In the genomic region with DNA sequence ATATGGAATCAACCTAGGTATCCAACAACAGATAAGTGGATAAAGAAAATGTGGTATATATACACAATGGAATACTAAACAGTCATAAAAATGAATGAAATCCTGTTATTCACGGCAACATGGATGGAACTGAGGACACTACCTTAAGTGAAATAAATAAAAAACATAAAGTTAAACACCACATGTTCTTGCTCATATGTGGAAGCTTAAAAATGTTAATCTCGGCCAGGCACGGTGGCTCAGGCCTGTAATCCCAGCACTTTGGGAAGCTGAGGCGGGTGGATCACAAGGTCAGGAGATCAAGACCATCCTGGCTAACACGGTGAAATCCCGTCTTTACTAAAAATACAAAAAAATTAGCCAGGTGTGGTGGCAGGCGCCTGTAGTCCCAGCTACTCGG, we compare ENCODE assay signal across 2 cellular contexts.
DNase-seq lines count a peak whose midpoint lies in the region; ATAC-seq, FAIRE-seq and TF ChIP-seq lines count a peak whose summit lies in the region.
"Not testable (repeated sequence)": the region's sequence is repeated elsewhere in the genome, so short reads cannot be mapped to it uniquely, and the experiment has no call there.

No MANE protein-coding gene starts in this region.

- BruUV-seq in GM12878 (replicated peaks; lab: Mats Ljungman, UMichigan) = not testable (repeated sequence)

- SMC1A ChIA-PET in GM12878 (lab: Charles Lee; ENCODE audit: uncharacterized antibody, unreplicated experiment) = interaction anchor here (1.2 kb wide), 1 partner anchor 390 kb away, joined by 3 read pairs; no protein-coding TSS in a partner anchor

- POLR2A ChIA-PET in A549 (lab: Yijun Ruan, JAX); GM12878 (lab: Charles Lee): not testable (repeated sequence)

- H2AFZ ChIP-seq in GM12878 (ENCODE audit: control insufficient read depth, low read depth, low read length) = not testable (repeated sequence)

- not testable (repeated sequence) for H3K27ac ChIP-seq in A549; GM12878 (ENCODE audit: control insufficient read depth, insufficient read depth)

- not testable (repeated sequence) for H3K79me2 ChIP-seq in GM12878 (ENCODE audit: control insufficient read depth, insufficient read depth, low read length)

- in situ Hi-C loops in GM12878 (cut with MboI) = not testable (repeated sequence)

- H3K4me3 ChIP-seq in A549, GM12878: not testable (repeated sequence)

- RAD21 ChIA-PET in GM12878 (lab: Charles Lee; ENCODE audit: unreplicated experiment) = not testable (repeated sequence)

- not testable (repeated sequence) for TF ChIP-seq CTCF in A549 (IDR thresholded peaks at IDR 0.05); GM12878 (IDR thresholded peaks at IDR 0.05 in 2 of 3, conservative IDR thresholded peaks at IDR 0.05 in 1 of 3; ENCODE audit: control insufficient read depth in 2 of 3, extremely low read depth in 1 of 3, insufficient read depth in 1 of 3, low read depth in 3 of 3, low read length in 3 of 3)

- not testable (repeated sequence) for DNase-seq in A549 (ENCODE audit: low read depth in 1 of 2, low spot score in 1 of 2); GM12878 (ENCODE audit: low read depth, low spot score)

- not testable (repeated sequence) for TF ChIP-seq POLR2A in A549 (IDR thresholded peaks at IDR 0.05; ENCODE audit: low read length); GM12878 (IDR thresholded peaks at IDR 0.05; ENCODE audit: low read depth, low read length)

- TF ChIP-seq RAD21 in A549 (conservative IDR thresholded peaks at IDR 0.05 in 1 of 2, IDR thresholded peaks at IDR 0.05 in 1 of 2); GM12878 (IDR thresholded peaks at IDR 0.05; ENCODE audit: insufficient read depth, low read depth, low read length): not testable (repeated sequence)

- H3K4me2 ChIP-seq in A549; GM12878 (ENCODE audit: control insufficient read depth, insufficient read depth): not testable (repeated sequence)

- peaks cover 15% of the 10 kb centered on the region; the same call in 2 of the 3 replicates for H3K9me3 ChIP-seq in A549
- H3K9me3 ChIP-seq in GM12878 (replicated peaks; ENCODE audit: control insufficient read depth, insufficient read depth, low read length) = not testable (repeated sequence)

- H3K9ac ChIP-seq in GM12878 (ENCODE audit: control insufficient read depth, insufficient read depth, low read length) = not testable (repeated sequence)

- TF ChIP-seq EP300 in A549 (IDR thresholded peaks at IDR 0.05); GM12878 (IDR thresholded peaks at IDR 0.05; ENCODE audit: borderline replicate concordance in 1 of 2, control insufficient read depth in 1 of 2, low read depth in 2 of 2, low read length in 2 of 2): not testable (repeated sequence)

- WGBS in A549 (ENCODE audit: missing lambda C conversion rate) = 90% methylated on average over 8 of the region's 8 CpGs
- WGBS in GM12878 (ENCODE audit: insufficient coverage, insufficient replicate concordance, low lambda C conversion rate, missing lambda C conversion rate) = 99% methylated on average over 8 of the region's 8 CpGs

- H3K36me3 ChIP-seq in GM12878 (ENCODE audit: control insufficient read depth in 2 of 2, insufficient read depth in 2 of 2, low read length in 1 of 2) = not testable (repeated sequence)

- not testable (repeated sequence) for H3K27me3 ChIP-seq in GM12878 (replicated peaks in 1 of 2; ENCODE audit: control insufficient read depth in 2 of 2, insufficient read depth in 2 of 2, low read length in 1 of 2)

- CTCF ChIA-PET in A549 (lab: Yijun Ruan, JAX) = not testable (repeated sequence)
- CTCF ChIA-PET in GM12878 (lab: Yijun Ruan, JAX) = interaction anchor here (0.6 kb wide), 1 partner anchor 1356 kb away, joined by 3 read pairs; no protein-coding TSS in a partner anchor

- intact Hi-C loops in GM12878 (cut with micrococcal nuclease; ENCODE audit: unreplicated experiment) = not testable (repeated sequence)

- ATAC-seq in A549, GM12878: not testable (repeated sequence)

- H4K20me1 ChIP-seq in GM12878 (ENCODE audit: control insufficient read depth, insufficient read depth) = not testable (repeated sequence)

- peak; percentile 7 for FAIRE-seq in A549 (lab: Jason Lieb, UNC)
- not testable (repeated sequence) for FAIRE-seq in GM12878 (lab: Jason Lieb, UNC)

- not testable (repeated sequence) for H3K4me1 ChIP-seq in A549; GM12878 (ENCODE audit: control insufficient read depth, insufficient read depth, low read length)

TF ChIP-seq in GM12878, 131 proteins besides CTCF, POLR2A, EP300 and RAD21:
- TF ChIP-seq NFXL1 (IDR thresholded peaks at IDR 0.05; ENCODE audit: borderline replicate concordance) = peak; percentile 68; the same call in 1 of the 2 replicates
